Comparison of ENCODE assay signal across 1 cellular context in the genomic region with DNA sequence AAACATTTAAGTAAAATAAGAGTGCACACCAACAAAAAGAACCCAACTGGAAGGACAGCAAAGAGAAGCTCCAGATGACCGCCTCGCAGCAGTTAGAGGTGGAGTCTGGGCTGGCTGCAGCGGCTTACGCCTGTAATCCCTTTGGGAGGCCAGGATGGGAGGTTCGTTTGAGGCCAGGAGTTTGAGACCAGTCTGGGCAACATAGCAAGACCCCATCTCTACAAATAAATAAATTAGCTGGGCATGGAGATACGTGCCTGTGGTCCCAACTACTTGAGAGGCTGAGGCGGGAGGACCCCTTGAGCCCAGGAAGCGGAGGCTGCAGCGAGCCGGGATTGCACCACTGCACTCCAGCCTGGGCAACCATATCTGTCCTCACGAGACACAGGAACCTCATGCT.
A peak's percentile ranks its signal among the peaks of the same experiment; 100 is the strongest.
TF ChIP-seq lines count a peak whose summit lies in the region.

No MANE protein-coding gene starts in this region.

TF ChIP-seq in K562, 482 proteins besides CTCF, POLR2A, EP300 and RAD21:
- TF ChIP-seq ZNF239 (CRISPR knock-in tag; IDR thresholded peaks at IDR 0.05) (no peak), ZNF121 (CRISPR knock-in tag; conservative IDR thresholded peaks at IDR 0.05) (peak; percentile 62; the same call in 1 of the 2 replicates)
TF ChIP-seq in K562: peak in this region for 1.
